In genomic region chr1:99587008-99587407, GRCh38 we compare ENCODE assay signal across 1 cellular context.
TF ChIP-seq lines count a peak whose summit lies in the region.

No MANE protein-coding gene starts in this region.

TF ChIP-seq in K562, 482 proteins besides CTCF, POLR2A, EP300 and RAD21 (continued from another document and continues in another):
- TF ChIP-seq E2F1 (CRISPR knock-in tag; IDR thresholded peaks at IDR 0.05), result no peak
- no peak for TF ChIP-seq HEY1 (CRISPR knock-in tag; IDR thresholded peaks at IDR 0.05; ENCODE audit: borderline replicate concordance)
- TF ChIP-seq ZNF740 (CRISPR knock-in tag; IDR thresholded peaks at IDR 0.05), result no peak
- peak in 1 of 2 experiments; percentile 89; a peak in 2 of 4 replicates for TF ChIP-seq ZNF740 (tag; IDR thresholded peaks at IDR 0.05)
- TF ChIP-seq, protein P1, sequence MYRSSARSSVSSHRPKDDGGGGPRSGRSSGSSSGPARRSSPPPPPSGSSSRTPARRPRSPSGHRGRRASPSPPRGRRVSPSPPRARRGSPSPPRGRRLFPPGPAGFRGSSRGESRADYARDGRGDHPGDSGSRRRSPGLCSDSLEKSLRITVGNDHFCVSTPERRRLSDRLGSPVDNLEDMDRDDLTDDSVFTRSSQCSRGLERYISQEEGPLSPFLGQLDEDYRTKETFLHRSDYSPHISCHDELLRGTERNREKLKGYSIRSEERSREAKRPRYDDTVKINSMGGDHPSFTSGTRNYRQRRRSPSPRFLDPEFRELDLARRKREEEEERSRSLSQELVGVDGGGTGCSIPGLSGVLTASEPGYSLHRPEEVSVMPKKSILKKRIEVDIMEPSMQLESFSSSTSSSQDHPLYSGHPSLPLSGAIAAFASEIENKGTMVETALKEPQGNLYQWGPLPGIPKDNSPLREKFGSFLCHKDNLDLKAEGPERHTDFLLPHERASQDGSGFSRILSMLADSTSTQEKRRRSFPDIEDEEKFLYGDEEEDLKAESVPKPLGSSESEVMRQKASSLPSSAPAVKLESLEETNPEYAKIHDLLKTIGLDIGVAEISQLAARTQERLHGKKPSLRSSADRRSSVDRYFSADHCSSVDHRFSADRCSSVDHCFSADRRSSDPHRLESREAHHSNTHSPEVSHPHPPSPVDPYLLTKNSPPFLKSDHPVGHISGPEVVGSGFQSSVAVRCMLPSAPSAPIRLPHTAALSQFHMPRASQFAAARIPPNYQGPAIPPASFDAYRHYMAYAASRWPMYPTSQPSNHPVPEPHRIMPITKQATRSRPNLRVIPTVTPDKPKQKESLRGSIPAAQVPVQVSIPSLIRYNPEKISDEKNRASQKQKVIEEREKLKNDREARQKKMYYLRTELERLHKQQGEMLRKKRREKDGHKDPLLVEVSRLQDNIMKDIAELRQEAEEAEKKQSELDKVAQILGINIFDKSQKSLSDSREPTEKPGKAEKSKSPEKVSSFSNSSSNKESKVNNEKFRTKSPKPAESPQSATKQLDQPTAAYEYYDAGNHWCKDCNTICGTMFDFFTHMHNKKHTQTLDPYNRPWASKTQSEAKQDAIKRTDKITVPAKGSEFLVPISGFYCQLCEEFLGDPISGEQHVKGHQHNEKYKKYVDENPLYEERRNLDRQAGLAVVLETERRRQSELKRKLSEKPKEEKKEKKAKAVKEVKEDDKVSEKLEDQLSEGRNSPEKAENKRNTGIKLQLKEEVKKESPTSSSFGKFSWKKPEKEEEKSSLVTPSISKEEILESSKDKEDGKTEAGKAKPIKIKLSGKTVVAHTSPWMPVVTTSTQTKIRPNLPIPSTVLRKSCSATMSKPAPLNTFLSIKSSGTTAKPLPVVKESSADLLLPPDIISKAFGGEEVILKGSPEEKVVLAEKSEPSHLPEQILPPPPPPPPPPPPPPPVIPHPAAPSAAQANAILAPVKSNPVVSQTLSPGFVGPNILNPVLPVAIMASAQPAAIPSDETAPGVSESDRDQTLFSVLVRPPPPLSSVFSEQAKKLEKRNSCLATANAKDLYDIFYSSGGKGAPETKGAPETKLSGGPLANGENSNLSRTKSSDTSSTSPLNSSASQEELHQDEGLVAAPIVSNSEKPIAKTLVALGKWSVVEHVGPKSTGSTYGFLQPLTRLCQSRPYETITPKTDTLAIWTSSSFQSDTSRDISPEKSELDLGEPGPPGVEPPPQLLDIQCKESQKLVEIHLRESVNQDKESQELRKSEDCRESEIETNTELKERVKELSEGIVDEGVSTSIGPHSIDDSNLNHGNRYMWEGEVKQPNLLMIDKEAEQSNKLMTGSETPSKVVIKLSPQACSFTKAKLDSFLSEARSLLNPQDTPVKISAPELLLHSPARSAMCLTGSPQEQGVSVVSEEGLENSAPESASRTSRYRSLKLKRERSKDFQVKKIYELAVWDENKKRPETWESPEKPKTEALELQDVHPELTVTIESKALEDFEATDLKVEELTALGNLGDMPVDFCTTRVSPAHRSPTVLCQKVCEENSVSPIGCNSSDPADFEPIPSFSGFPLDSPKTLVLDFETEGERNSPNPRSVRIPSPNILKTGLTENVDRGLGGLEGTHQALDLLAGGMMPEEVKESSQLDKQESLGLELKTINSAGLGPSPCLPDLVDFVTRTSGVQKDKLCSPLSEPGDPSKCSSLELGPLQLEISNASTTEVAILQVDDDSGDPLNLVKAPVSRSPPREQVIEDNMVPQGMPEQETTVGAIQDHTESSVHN (IDR thresholded peaks at IDR 0.05; ENCODE audit: borderline replicate concordance in 1 of 2, low read depth in 1 of 2), result no peak
- TF ChIP-seq STAT5B (CRISPR knock-in tag; IDR thresholded peaks at IDR 0.05), result no peak
- TF ChIP-seq BACH1 (tag; IDR thresholded peaks at IDR 0.05), result peak; percentile 75; the same call in 1 of the 2 replicates
- TF ChIP-seq BCOR (IDR thresholded peaks at IDR 0.05), result no peak
- TF ChIP-seq HSF4 (CRISPR knock-in tag; IDR thresholded peaks at IDR 0.05; ENCODE audit: borderline replicate concordance), result peak; percentile 61; the same call in 1 of the 2 replicates
- TF ChIP-seq CBX1 (IDR thresholded peaks at IDR 0.05; ENCODE audit: low read depth), result no peak
- TF ChIP-seq, protein P2, sequence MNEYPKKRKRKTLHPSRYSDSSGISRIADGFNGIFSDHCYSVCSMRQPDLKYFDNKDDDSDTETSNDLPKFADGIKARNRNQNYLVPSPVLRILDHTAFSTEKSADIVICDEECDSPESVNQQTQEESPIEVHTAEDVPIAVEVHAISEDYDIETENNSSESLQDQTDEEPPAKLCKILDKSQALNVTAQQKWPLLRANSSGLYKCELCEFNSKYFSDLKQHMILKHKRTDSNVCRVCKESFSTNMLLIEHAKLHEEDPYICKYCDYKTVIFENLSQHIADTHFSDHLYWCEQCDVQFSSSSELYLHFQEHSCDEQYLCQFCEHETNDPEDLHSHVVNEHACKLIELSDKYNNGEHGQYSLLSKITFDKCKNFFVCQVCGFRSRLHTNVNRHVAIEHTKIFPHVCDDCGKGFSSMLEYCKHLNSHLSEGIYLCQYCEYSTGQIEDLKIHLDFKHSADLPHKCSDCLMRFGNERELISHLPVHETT (CRISPR knock-in tag; conservative IDR thresholded peaks at IDR 0.05 in 1 of 2, IDR thresholded peaks at IDR 0.05 in 1 of 2), result 0 out of 4 replicates have a peak, but pooled peaks of 1 of the 2 experiments have one; percentile 27
- TF ChIP-seq ZNF668 (CRISPR knock-in tag; IDR thresholded peaks at IDR 0.05), result 0 out of 2 replicates have a peak, but pooled peaks have one; percentile 59
- no peak for TF ChIP-seq ZNF253 (CRISPR knock-in tag; conservative IDR thresholded peaks at IDR 0.05)
- TF ChIP-seq JUND (IDR thresholded peaks at IDR 0.05; ENCODE audit: borderline replicate concordance, low read depth, low read length), result no peak
- TF ChIP-seq JUND (tag; IDR thresholded peaks at IDR 0.05; ENCODE audit: borderline replicate concordance, low read depth, low read length), result peak; percentile 21; the same call in 1 of the 3 replicates
- TF ChIP-seq TRIM24 (IDR thresholded peaks at IDR 0.05), result no peak
- no peak for TF ChIP-seq ZFPM2 (CRISPR knock-in tag; IDR thresholded peaks at IDR 0.05)
- no peak for TF ChIP-seq ZNF699 (CRISPR knock-in tag; IDR thresholded peaks at IDR 0.05; ENCODE audit: insufficient replicate concordance)
- 0 out of 4 replicates have a peak, but pooled peaks of 1 of the 2 experiments have one; percentile 7 for TF ChIP-seq RCOR1 (IDR thresholded peaks at IDR 0.05; ENCODE audit: borderline replicate concordance in 1 of 2, low read depth in 2 of 2, low read length in 2 of 2)
- TF ChIP-seq ESRRA (IDR thresholded peaks at IDR 0.05; ENCODE audit: borderline replicate concordance, low read depth), result peak; percentile 85; the same call in 1 of the 2 replicates
- no peak for TF ChIP-seq ETV5 (CRISPR knock-in tag; IDR thresholded peaks at IDR 0.05; ENCODE audit: low read depth)
- TF ChIP-seq, protein P3, sequence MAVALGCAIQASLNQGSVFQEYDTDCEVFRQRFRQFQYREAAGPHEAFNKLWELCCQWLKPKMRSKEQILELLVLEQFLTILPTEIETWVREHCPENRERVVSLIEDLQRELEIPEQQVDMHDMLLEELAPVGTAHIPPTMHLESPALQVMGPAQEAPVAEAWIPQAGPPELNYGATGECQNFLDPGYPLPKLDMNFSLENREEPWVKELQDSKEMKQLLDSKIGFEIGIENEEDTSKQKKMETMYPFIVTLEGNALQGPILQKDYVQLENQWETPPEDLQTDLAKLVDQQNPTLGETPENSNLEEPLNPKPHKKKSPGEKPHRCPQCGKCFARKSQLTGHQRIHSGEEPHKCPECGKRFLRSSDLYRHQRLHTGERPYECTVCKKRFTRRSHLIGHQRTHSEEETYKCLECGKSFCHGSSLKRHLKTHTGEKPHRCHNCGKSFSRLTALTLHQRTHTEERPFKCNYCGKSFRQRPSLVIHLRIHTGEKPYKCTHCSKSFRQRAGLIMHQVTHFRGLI (CRISPR knock-in tag; IDR thresholded peaks at IDR 0.05), result peak; percentile 75; the same call in 1 of the 2 replicates
- no peak for TF ChIP-seq KLF13 (tag; IDR thresholded peaks at IDR 0.05; ENCODE audit: borderline replicate concordance, low read depth)
- 0 out of 2 replicates have a peak, but pooled peaks have one; percentile 56 for TF ChIP-seq GTF2A2 (tag; IDR thresholded peaks at IDR 0.05)
- no peak for TF ChIP-seq ZBTB1 (CRISPR knock-in tag; IDR thresholded peaks at IDR 0.05; ENCODE audit: borderline replicate concordance, low read depth)
- TF ChIP-seq ZNF41 (CRISPR knock-in tag; conservative IDR thresholded peaks at IDR 0.05), result peak; percentile 72; the same call in 1 of the 2 replicates
- TF ChIP-seq SMAD4 (CRISPR knock-in tag; conservative IDR thresholded peaks at IDR 0.05), result peak; percentile 90
- peak; percentile 79 for TF ChIP-seq ZNF644 (tag; IDR thresholded peaks at IDR 0.05; ENCODE audit: low read depth)
- TF ChIP-seq PTTG1 (tag; IDR thresholded peaks at IDR 0.05; ENCODE audit: low read depth), result peak; percentile 88
- TF ChIP-seq NR4A1 (CRISPR knock-in tag; IDR thresholded peaks at IDR 0.05), result no peak
- peak; percentile 81 for TF ChIP-seq NR4A1 (tag; IDR thresholded peaks at IDR 0.05)
- no peak for TF ChIP-seq ZNF143 (CRISPR knock-in tag; IDR thresholded peaks at IDR 0.05)
- TF ChIP-seq, protein P4, sequence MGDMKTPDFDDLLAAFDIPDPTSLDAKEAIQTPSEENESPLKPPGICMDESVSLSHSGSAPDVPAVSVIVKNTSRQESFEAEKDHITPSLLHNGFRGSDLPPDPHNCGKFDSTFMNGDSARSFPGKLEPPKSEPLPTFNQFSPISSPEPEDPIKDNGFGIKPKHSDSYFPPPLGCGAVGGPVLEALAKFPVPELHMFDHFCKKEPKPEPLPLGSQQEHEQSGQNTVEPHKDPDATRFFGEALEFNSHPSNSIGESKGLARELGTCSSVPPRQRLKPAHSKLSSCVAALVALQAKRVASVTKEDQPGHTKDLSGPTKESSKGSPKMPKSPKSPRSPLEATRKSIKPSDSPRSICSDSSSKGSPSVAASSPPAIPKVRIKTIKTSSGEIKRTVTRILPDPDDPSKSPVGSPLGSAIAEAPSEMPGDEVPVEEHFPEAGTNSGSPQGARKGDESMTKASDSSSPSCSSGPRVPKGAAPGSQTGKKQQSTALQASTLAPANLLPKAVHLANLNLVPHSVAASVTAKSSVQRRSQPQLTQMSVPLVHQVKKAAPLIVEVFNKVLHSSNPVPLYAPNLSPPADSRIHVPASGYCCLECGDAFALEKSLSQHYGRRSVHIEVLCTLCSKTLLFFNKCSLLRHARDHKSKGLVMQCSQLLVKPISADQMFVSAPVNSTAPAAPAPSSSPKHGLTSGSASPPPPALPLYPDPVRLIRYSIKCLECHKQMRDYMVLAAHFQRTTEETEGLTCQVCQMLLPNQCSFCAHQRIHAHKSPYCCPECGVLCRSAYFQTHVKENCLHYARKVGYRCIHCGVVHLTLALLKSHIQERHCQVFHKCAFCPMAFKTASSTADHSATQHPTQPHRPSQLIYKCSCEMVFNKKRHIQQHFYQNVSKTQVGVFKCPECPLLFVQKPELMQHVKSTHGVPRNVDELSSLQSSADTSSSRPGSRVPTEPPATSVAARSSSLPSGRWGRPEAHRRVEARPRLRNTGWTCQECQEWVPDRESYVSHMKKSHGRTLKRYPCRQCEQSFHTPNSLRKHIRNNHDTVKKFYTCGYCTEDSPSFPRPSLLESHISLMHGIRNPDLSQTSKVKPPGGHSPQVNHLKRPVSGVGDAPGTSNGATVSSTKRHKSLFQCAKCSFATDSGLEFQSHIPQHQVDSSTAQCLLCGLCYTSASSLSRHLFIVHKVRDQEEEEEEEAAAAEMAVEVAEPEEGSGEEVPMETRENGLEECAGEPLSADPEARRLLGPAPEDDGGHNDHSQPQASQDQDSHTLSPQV (IDR thresholded peaks at IDR 0.05), result peak; percentile 95
- TF ChIP-seq, protein P5, sequence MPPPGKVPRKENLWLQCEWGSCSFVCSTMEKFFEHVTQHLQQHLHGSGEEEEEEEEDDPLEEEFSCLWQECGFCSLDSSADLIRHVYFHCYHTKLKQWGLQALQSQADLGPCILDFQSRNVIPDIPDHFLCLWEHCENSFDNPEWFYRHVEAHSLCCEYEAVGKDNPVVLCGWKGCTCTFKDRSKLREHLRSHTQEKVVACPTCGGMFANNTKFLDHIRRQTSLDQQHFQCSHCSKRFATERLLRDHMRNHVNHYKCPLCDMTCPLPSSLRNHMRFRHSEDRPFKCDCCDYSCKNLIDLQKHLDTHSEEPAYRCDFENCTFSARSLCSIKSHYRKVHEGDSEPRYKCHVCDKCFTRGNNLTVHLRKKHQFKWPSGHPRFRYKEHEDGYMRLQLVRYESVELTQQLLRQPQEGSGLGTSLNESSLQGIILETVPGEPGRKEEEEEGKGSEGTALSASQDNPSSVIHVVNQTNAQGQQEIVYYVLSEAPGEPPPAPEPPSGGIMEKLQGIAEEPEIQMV (tag; conservative IDR thresholded peaks at IDR 0.05; ENCODE audit: low read depth), result peak; percentile 65; the same call in 1 of the 2 replicates
- 0 out of 2 replicates have a peak, but pooled peaks have one; percentile 16 for TF ChIP-seq DIDO1 (tag; IDR thresholded peaks at IDR 0.05; ENCODE audit: low read depth)
- no peak for TF ChIP-seq MBD2 (IDR thresholded peaks at IDR 0.05; ENCODE audit: borderline replicate concordance, low read depth)
- TF ChIP-seq CREBBP (IDR thresholded peaks at IDR 0.05; ENCODE audit: low read depth, low read length), result no peak
- TF ChIP-seq ZNF133 (CRISPR knock-in tag; IDR thresholded peaks at IDR 0.05), result peak; percentile 58; the same call in 1 of the 2 replicates
- peak in 1 of 2 experiments; percentile 83; a peak in 2 of 4 replicates for TF ChIP-seq TEAD1 (CRISPR knock-in tag; IDR thresholded peaks at IDR 0.05)
- TF ChIP-seq ZNF76 (CRISPR knock-in tag; IDR thresholded peaks at IDR 0.05; ENCODE audit: borderline replicate concordance), result 0 out of 2 replicates have a peak, but pooled peaks have one; percentile 33
- TF ChIP-seq DMBX1 (CRISPR knock-in tag; IDR thresholded peaks at IDR 0.05; ENCODE audit: borderline replicate concordance), result peak; percentile 97
- no peak for TF ChIP-seq KAT7 (CRISPR knock-in tag; IDR thresholded peaks at IDR 0.05; ENCODE audit: borderline replicate concordance)
- TF ChIP-seq ETS2 (tag; IDR thresholded peaks at IDR 0.05; ENCODE audit: borderline replicate concordance, poor library complexity, severe bottlenecking), result no peak
- no peak for TF ChIP-seq STAG1 (CRISPR knock-in tag; IDR thresholded peaks at IDR 0.05; ENCODE audit: borderline replicate concordance)
- no peak for TF ChIP-seq FOXP1 (CRISPR knock-in tag; IDR thresholded peaks at IDR 0.05)
